In genomic region chr18:71131918-71132317, GRCh38 we compare ENCODE assay signal across 33 cellular contexts.
"Had no signal": no experiment of that assay in that cellular context is flagged by ENCODE, and none has a peak within 500 bp of the region (broad histone marks: within the 10 kb centered on the region; RNA-seq: fewer than 3 reads in every experiment).

No MANE protein-coding gene starts in this region.

- H3K4me1 ChIP-seq: adrenal gland, body of pancreas, breast epithelium had no signal

- H3K27ac ChIP-seq: adrenal gland, body of pancreas, brain microvascular endothelial cell, breast epithelium, VCaP had no signal

- H3K9me3 ChIP-seq: adrenal gland, body of pancreas, breast epithelium had no signal

- H3K27me3 ChIP-seq: adrenal gland, body of pancreas, brain microvascular endothelial cell, breast epithelium had no signal

- ATAC-seq: activated CD8-positive, alpha-beta T cell treated with anti-CD3 and anti-CD28 coated beads for 36 hours; activated naive CD4-positive, alpha-beta T cell treated with anti-CD3 and anti-CD28 coated beads, Interleukin-2, amount 50 U/mL, for 72 hours; activated T-cell treated with anti-CD3 and anti-CD28 coated beads, Interleukin-2, amount 50 U/mL, for 4 hours; activated T-cell treated with anti-CD3 and anti-CD28 coated beads, Interleukin-2, amount 50 U/mL, for 72 hours; activated T-helper 17 cell treated with anti-CD3 and anti-CD28 coated beads, Interleukin-2, amount 50 U/mL, for 72 hours; body of pancreas had no signal

- DNase-seq: activated B cell treated with CpG ODN at 0.5 μM for 24 hours; activated CD4-positive, alpha-beta memory T cell treated with anti-CD3 and anti-CD28 coated beads for 36 hours; activated CD4-positive, alpha-beta T cell treated with anti-CD3 and anti-CD28 coated beads for 4 hours; activated CD4-positive, alpha-beta T cell treated with anti-CD3 and anti-CD28 coated beads, Interleukin-2, amount 10 ng/mL, durations not matched to agents 24 days and 14 days; activated CD4-positive, alpha-beta T cell treated with anti-CD3 and anti-CD28 coated beads, Interleukin-2, amount 50 U/mL, for 1 hour; activated CD4-positive, alpha-beta T cell treated with anti-CD3 and anti-CD28 coated beads, Interleukin-2, amount 50 U/mL, for 4 hours; activated CD4-positive, CD25-positive, alpha-beta regulatory T cell treated with anti-CD3 and anti-CD28 coated beads, Interleukin-2, amount 50 U/mL, for 72 hours; activated CD8-positive, alpha-beta memory T cell treated with anti-CD3 and anti-CD28 coated beads, Interleukin-2, amount 50 U/mL, for 4 hours; activated CD8-positive, alpha-beta T cell treated with anti-CD3 and anti-CD28 coated beads for 36 hours; activated effector memory CD4-positive, alpha-beta T cell treated with anti-CD3 and anti-CD28 coated beads, Interleukin-2, amount 50 U/mL, for 16 hours; activated gamma-delta T cell treated with Interleukin-2 at 50 U/mL for 16 hours; activated naive CD4-positive, alpha-beta T cell; activated naive CD4-positive, alpha-beta T cell treated with anti-CD3 and anti-CD28 coated beads for 36 hours; activated naive CD4-positive, alpha-beta T cell treated with anti-CD3 and anti-CD28 coated beads, Interleukin-2, amount 50 U/mL, for 16 hours; activated naive CD8-positive, alpha-beta T cell treated with anti-CD3 and anti-CD28 coated beads for 36 hours; activated T-cell treated with anti-CD3 and anti-CD28 coated beads for 4 hours; activated T-cell treated with anti-CD3 and anti-CD28 coated beads, Interleukin-2, amount 50 U/mL, for 1 hour; activated T-cell treated with anti-CD3 and anti-CD28 coated beads, Interleukin-2, amount 50 U/mL, for 4 hours; activated T-cell treated with anti-CD3 and anti-CD28 coated beads, Interleukin-2, amount 50 U/mL, for 72 hours; adrenal gland; amniotic stem cell; aorta; body of pancreas; brain microvascular endothelial cell; central memory CD4-positive, alpha-beta T cell; T-helper 2 cell; T-helper 9 cell had no signal

- H3K4me3 ChIP-seq: adrenal gland, body of pancreas, breast epithelium had no signal

- FAIRE-seq: astrocyte, TTC549 had no signal

- H3K36me3 ChIP-seq: adrenal gland, brain microvascular endothelial cell, breast epithelium had no signal
